In genomic region chr10:133663544-133664160, GRCh38 we compare ENCODE assay signal across 14 cellular contexts. TPM values are rescaled to one million over a fixed set of nuclear protein-coding genes. Genes with fewer than 3 reads are reported as not detected.
DNase-seq lines count a peak whose midpoint lies in the region; ATAC-seq, FAIRE-seq and TF ChIP-seq lines count a peak whose summit lies in the region.
"Not testable (repeated sequence)": the region's sequence is repeated elsewhere in the genome, so short reads cannot be mapped to it uniquely, and the experiment has no call there.
"Had no signal": no experiment of that assay in that cellular context is flagged by ENCODE, and none has a peak within 500 bp of the region (broad histone marks: within the 10 kb centered on the region; RNA-seq: fewer than 3 reads in every experiment).

No MANE protein-coding gene starts in this region.

- not testable (repeated sequence) for H3K4me1 Mint-ChIP-seq in activated naive CD4-positive, alpha-beta T cell treated with anti-CD3 and anti-CD28 coated beads, Interleukin-2, amount 10 ng/mL, durations not matched to agents 7 days and 5 days; glutamatergic neuron (ENCODE audit: low read depth, unreplicated experiment)

- not testable (repeated sequence) for H3K9me3 Mint-ChIP-seq in activated naive CD4-positive, alpha-beta T cell treated with anti-CD3 and anti-CD28 coated beads, Interleukin-2, amount 10 ng/mL, durations not matched to agents 7 days and 5 days; glutamatergic neuron (ENCODE audit: unreplicated experiment)

- H3F3A ChIP-seq in Loucy (ENCODE audit: low read depth), result not testable (repeated sequence)

- H3K27me3 Mint-ChIP-seq in activated naive CD4-positive, alpha-beta T cell treated with anti-CD3 and anti-CD28 coated beads, Interleukin-2, amount 10 ng/mL, durations not matched to agents 7 days and 5 days, result peaks cover 22% of the 10 kb centered on the region
- H3K27me3 Mint-ChIP-seq in glutamatergic neuron (ENCODE audit: unreplicated experiment), result not testable (repeated sequence)

- ATAC-seq in A549 (peak; percentile 91 to 93), GM18505 (IDR thresholded peaks at IDR 0.05; ENCODE audit: unreplicated experiment) (peak; percentile 62), HG03103 (IDR thresholded peaks at IDR 0.05; ENCODE audit: low read depth, unreplicated experiment) (peak; percentile 78)

- H2AFZ ChIP-seq in Loucy (ENCODE audit: low read length); endothelial cell of umbilical vein (ENCODE audit: low read depth, low read length): not testable (repeated sequence)

- not testable (repeated sequence) for TF ChIP-seq POLR2A in A549 (IDR thresholded peaks at IDR 0.05; ENCODE audit: low read length); GM18505 (IDR thresholded peaks at IDR 0.05; ENCODE audit: borderline replicate concordance, extremely low read depth, insufficient read depth, insufficient read length); endothelial cell of umbilical vein (IDR thresholded peaks at IDR 0.05; ENCODE audit: low read depth, low read length)

- POLR2A ChIA-PET in A549 (lab: Yijun Ruan, JAX); endothelial cell of umbilical vein (lab: Charles Lee): not testable (repeated sequence)

- dilution Hi-C loops in endothelial cell of umbilical vein (cut with MboI; ENCODE audit: extremely low pct_ligation_motif_present, low sequenced_read_pairs), result not testable (repeated sequence)

- not testable (repeated sequence) for H3K36me3 Mint-ChIP-seq in activated naive CD4-positive, alpha-beta T cell treated with anti-CD3 and anti-CD28 coated beads, Interleukin-2, amount 10 ng/mL, durations not matched to agents 7 days and 5 days; glutamatergic neuron (ENCODE audit: unreplicated experiment)

- not testable (repeated sequence) for TF ChIP-seq RAD21 in A549 (conservative IDR thresholded peaks at IDR 0.05 in 1 of 2, IDR thresholded peaks at IDR 0.05 in 1 of 2)

- WGBS in A549 (ENCODE audit: missing lambda C conversion rate), result 54% methylated on average over 4 of the region's 4 CpGs

- not testable (repeated sequence) for TF ChIP-seq EP300 in A549 (IDR thresholded peaks at IDR 0.05)

- not testable (repeated sequence) for H3K4me3 ChIP-seq in A549; Loucy (ENCODE audit: low read length, poor library complexity, severe bottlenecking); endothelial cell of umbilical vein (replicated peaks in 1 of 3; ENCODE audit: insufficient read depth in 1 of 3, low read depth in 1 of 3, low read length in 3 of 3)

- H3K36me3 ChIP-seq in Loucy (ENCODE audit: insufficient read depth, low read length); endothelial cell of umbilical vein (ENCODE audit: control insufficient read depth in 2 of 2, extremely low read depth in 1 of 2, insufficient read depth in 2 of 2, low read length in 2 of 2): not testable (repeated sequence)

- CTCF ChIA-PET in A549 (lab: Yijun Ruan, JAX); activated naive CD4-positive, alpha-beta T cell treated with anti-CD3 and anti-CD28 coated beads, Interleukin-2, amount 10 ng/mL, durations not matched to agents 7 days and 5 days (lab: Charles Lee); endothelial cell of umbilical vein (lab: Charles Lee): not testable (repeated sequence)

- H3K27ac Mint-ChIP-seq in activated naive CD4-positive, alpha-beta T cell treated with anti-CD3 and anti-CD28 coated beads, Interleukin-2, amount 10 ng/mL, durations not matched to agents 7 days and 5 days, result peak overlapping the region; percentile 31
- H3K27ac Mint-ChIP-seq in glutamatergic neuron (ENCODE audit: unreplicated experiment), result not testable (repeated sequence)

- H3K4me1 ChIP-seq in A549; Loucy (ENCODE audit: insufficient read depth, low read length, poor library complexity, severe bottlenecking); endothelial cell of umbilical vein (ENCODE audit: control insufficient read depth, extremely low read depth, insufficient read depth, low read length): not testable (repeated sequence)

- H3K9ac ChIP-seq in Loucy (ENCODE audit: low read depth, low read length, poor library complexity, severe bottlenecking); endothelial cell of umbilical vein (replicated peaks; ENCODE audit: extremely low read depth, insufficient read depth, low read length): not testable (repeated sequence)

- TF ChIP-seq CTCF in A549 (IDR thresholded peaks at IDR 0.05); endothelial cell of umbilical vein (IDR thresholded peaks at IDR 0.05; ENCODE audit: extremely low read depth in 1 of 2, insufficient read depth in 1 of 2, low read depth in 1 of 2, low read length in 2 of 2): not testable (repeated sequence)
- TF ChIP-seq CTCF in Loucy (conservative IDR thresholded peaks at IDR 0.05; ENCODE audit: low read length), result peak; percentile 9; the same call in 1 of the 2 replicates
- peak; percentile 19 for TF ChIP-seq CTCF in glutamatergic neuron (IDR thresholded peaks at IDR 0.05; ENCODE audit: partially characterized antibody, unreplicated experiment)

- H3K9me1 ChIP-seq in endothelial cell of umbilical vein (replicated peaks; ENCODE audit: control insufficient read depth, extremely low read depth, insufficient read depth, low read length), result not testable (repeated sequence)

- H3K4me2 ChIP-seq in A549; Loucy (ENCODE audit: low read depth, low read length, poor library complexity, severe bottlenecking); endothelial cell of umbilical vein (ENCODE audit: insufficient read depth, low read length): not testable (repeated sequence)

- DNase-seq in A549 (ENCODE audit: low read depth in 1 of 2, low spot score in 1 of 2); activated naive CD4-positive, alpha-beta T cell treated with anti-CD3 and anti-CD28 coated beads, Interleukin-2, amount 10 ng/mL, durations not matched to agents 7 days and 5 days; endothelial cell of umbilical vein (ENCODE audit: low read depth, low spot score); glutamatergic neuron: not testable (repeated sequence)
- DNase-seq in SK-MEL-5 (ENCODE audit: low read depth, low spot score), result peak; percentile 3

- H3K9me2 ChIP-seq in Loucy (replicated peaks; ENCODE audit: low read depth, low read length), result not testable (repeated sequence)

- H3K79me2 ChIP-seq in Loucy (ENCODE audit: insufficient read depth, low read length); endothelial cell of umbilical vein (ENCODE audit: control insufficient read depth, insufficient read depth, low read length): not testable (repeated sequence)

- H3K27ac ChIP-seq in A549; endothelial cell of umbilical vein (ENCODE audit: insufficient read depth, low read depth, low read length): not testable (repeated sequence)

- in situ Hi-C loops in SK-MEL-5 (cut with HindIII; ENCODE audit: low pct_unique_long_range_greater_than_20kb, low sequenced_read_pairs), result not testable (repeated sequence)

- intact Hi-C loops in endothelial cell of umbilical vein (cut with micrococcal nuclease), result not testable (repeated sequence)

- FAIRE-seq in A549 (lab: Jason Lieb, UNC), result not testable (repeated sequence)
- peak; percentile 26 for FAIRE-seq in endothelial cell of umbilical vein (lab: Jason Lieb, UNC)

- H3K9me3 ChIP-seq in A549; Loucy (ENCODE audit: insufficient read depth, low read depth, low read length); endothelial cell of umbilical vein (replicated peaks; ENCODE audit: control insufficient read depth, insufficient read depth, low read length): not testable (repeated sequence)

- H4K20me1 ChIP-seq in Loucy (ENCODE audit: insufficient read depth, low read length, poor library complexity, severe bottlenecking); endothelial cell of umbilical vein (replicated peaks; ENCODE audit: control insufficient read depth, extremely low read depth, insufficient read depth, low read length): not testable (repeated sequence)

- H3K4me3 Mint-ChIP-seq in activated naive CD4-positive, alpha-beta T cell treated with anti-CD3 and anti-CD28 coated beads, Interleukin-2, amount 10 ng/mL, durations not matched to agents 7 days and 5 days; glutamatergic neuron (ENCODE audit: unreplicated experiment): not testable (repeated sequence)

- BruUV-seq in endothelial cell of umbilical vein (replicated peaks; lab: Mats Ljungman, UMichigan), result not testable (repeated sequence)

- H3K27me3 ChIP-seq in Loucy (ENCODE audit: insufficient read depth, low read length, poor library complexity, severe bottlenecking); endothelial cell of umbilical vein (ENCODE audit: control insufficient read depth in 2 of 2, insufficient read depth in 2 of 2, low read length in 2 of 2): not testable (repeated sequence)

RNA-seq across cellular contexts. Expression of gene FRG2B, which starts 37.1 kb away (rescaled TPM):
- polyA plus RNA-seq in A549 (2011; rRNA removed) (0.05 TPM in 1 of 2 replicates, not detected in the other), A549 (2017; fragmentation: RNase III; extraction: RNeasy Plus Mini Kit Qiagen cat#74134 plus additional on column Dnase treatment) (not detected in 3 replicates), endothelial cell of umbilical vein (not detected in 2 replicates)
- 0.03 and 0.06 TPM in 2 replicates for polyA plus RNA-seq in A549 (2012; cell fraction: cytosol; rRNA removed)
- polyA plus RNA-seq in A549 (2012; cell fraction: nucleus; rRNA removed), result not detected in 2 replicates
- polyA minus RNA-seq in A549 (2011; rRNA and poly(A)+ RNA removed), result 0.49 TPM in 1 of 2 replicates, not detected in the other
- total RNA-seq in SK-MEL-5 (2014; rRNA removed; shearing (Covaris generic)), result 0.53 TPM in 1 of 2 replicates, not detected in the other
- polyA plus RNA-seq in SK-MEL-5 (2015; cell fraction: cytosol; rRNA removed), result 0.06 TPM in 1 of 2 replicates, not detected in the other
- not detected in 2 replicates for polyA plus RNA-seq in SK-MEL-5 (2015; cell fraction: nucleus; rRNA removed)
- total RNA-seq in endothelial cell of umbilical vein (not detected in 2 replicates), glutamatergic neuron (ENCODE audit: unreplicated experiment) (not detected)
- polyA plus RNA-seq in endothelial cell of umbilical vein (2011; cell fraction: cytosol; rRNA removed), result not detected in 2 replicates
- polyA plus RNA-seq in endothelial cell of umbilical vein (2011; cell fraction: nucleus; rRNA removed), result not detected in 2 replicates
- polyA plus RNA-seq in endothelial cell of umbilical vein (2012), result not detected in 2 replicates
- polyA minus RNA-seq in endothelial cell of umbilical vein, result not detected in 2 replicates
- not detected for polyA minus RNA-seq in endothelial cell of umbilical vein (2011; cell fraction: cytosol; rRNA and poly(A)+ RNA removed)
- polyA minus RNA-seq in endothelial cell of umbilical vein (2011; cell fraction: nucleus; rRNA and poly(A)+ RNA removed), result not detected in 2 replicates
- total RNA-seq: Calu3; CD4-positive, alpha-beta T cell; Daoy; GM12878; H9; HT-29 had no signal
- polyA plus RNA-seq: GM12878 had no signal
